Comparison of ENCODE assay signal across 10 cellular contexts in the genomic region with DNA sequence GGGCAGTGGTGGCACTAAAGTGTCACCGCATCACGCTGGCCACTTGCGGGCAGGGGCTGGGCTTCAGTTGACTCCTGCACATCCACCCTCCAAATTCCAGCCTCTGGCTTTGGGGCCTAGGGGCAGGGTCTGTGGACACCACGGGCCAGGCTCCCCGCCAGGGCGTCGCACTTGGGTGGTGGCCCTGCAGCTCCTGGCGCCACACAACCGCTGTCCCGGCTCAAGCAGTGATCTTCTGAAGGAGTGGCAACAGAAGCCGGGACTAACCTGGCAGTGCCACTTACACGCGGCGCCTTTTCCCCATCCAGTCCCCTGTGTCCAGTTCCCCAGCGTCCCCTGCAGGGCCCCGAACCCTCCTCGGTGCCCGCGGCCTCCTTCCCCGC.
DNase-seq lines count a peak whose midpoint lies in the region; ATAC-seq and TF ChIP-seq lines count a peak whose summit lies in the region.
"Had no signal": no experiment of that assay in that cellular context is flagged by ENCODE, and none has a peak within 500 bp of the region (broad histone marks: within the 10 kb centered on the region; RNA-seq: fewer than 3 reads in every experiment).

No MANE protein-coding gene starts in this region.

- peaks cover 33% of the 10 kb centered on the region for H3K27me3 ChIP-seq in neural progenitor cell
- H3K27me3 ChIP-seq: BLaER1 had no signal

- H3K4me1 Mint-ChIP-seq in natural killer cell (peaks cover 20 to 32% of the 10 kb centered on the region in 2 donors), neural progenitor cell (peaks cover 10% of the 10 kb centered on the region)
- peaks cover 20 to 21% of the 10 kb centered on the region in 2 donors for H3K4me1 Mint-ChIP-seq in natural killer cell treated with Interleukin-12 subunit alpha and Interleukin-12 subunit beta and Interleukin-15 and Interleukin-18, amount 100 ng/mL, for 72 hours (ENCODE audit: low read depth in 2 of 2)
- H3K4me1 Mint-ChIP-seq in effector memory CD8-positive, alpha-beta T cell (ENCODE audit: low read depth in 2 of 2): peaks cover 16 to 27% of the 10 kb centered on the region in 2 donors

- peak overlapping the region; percentile 97 for H2AFZ ChIP-seq in neural progenitor cell (replicated peaks)

- H3K27ac Mint-ChIP-seq in natural killer cell (no peak overlapping the region), neural progenitor cell (no peak overlapping the region)
- no peak overlapping the region for H3K27ac Mint-ChIP-seq in natural killer cell treated with Interleukin-12 subunit alpha and Interleukin-12 subunit beta and Interleukin-15 and Interleukin-18, amount 100 ng/mL, for 72 hours
- H3K27ac Mint-ChIP-seq in effector memory CD8-positive, alpha-beta T cell: peak overlapping the region in 1 of 2 donors; percentile 44

- H4K20me1 ChIP-seq in neural progenitor cell (ENCODE audit: low read depth): no peaks in the 10 kb centered on the region
- H4K20me1 ChIP-seq: BLaER1 had no signal

- H3K9me3 Mint-ChIP-seq in natural killer cell (no peaks in the 10 kb centered on the region), neural progenitor cell (no peaks in the 10 kb centered on the region)
- no peaks in the 10 kb centered on the region for H3K9me3 Mint-ChIP-seq in natural killer cell treated with Interleukin-12 subunit alpha and Interleukin-12 subunit beta and Interleukin-15 and Interleukin-18, amount 100 ng/mL, for 72 hours
- H3K9me3 Mint-ChIP-seq in effector memory CD8-positive, alpha-beta T cell: no peaks in the 10 kb centered on the region

- H3K79me2 ChIP-seq in neural progenitor cell (ENCODE audit: low read depth): no peaks in the 10 kb centered on the region

- TF ChIP-seq CTCF in natural killer cell (IDR thresholded peaks at IDR 0.05) (no peak), neural progenitor cell (IDR thresholded peaks at IDR 0.05) (no peak)

- no peak for DNase-seq in natural killer cell
- no peak for DNase-seq in natural killer cell treated with Interleukin-12 subunit alpha and Interleukin-12 subunit beta and Interleukin-15 and Interleukin-18, amount 100 ng/mL, for 72 hours (ENCODE audit: low spot score)
- DNase-seq in effector memory CD8-positive, alpha-beta T cell: no peak
- no peak for DNase-seq in neural progenitor cell (ENCODE audit: low spot score)
- DNase-seq in Ammon's horn (ENCODE audit: low spot score): no peak
- no peak for DNase-seq in stimulated activated CD4-positive, alpha-beta T cell treated with anti-CD3 and anti-CD28 coated beads, Interleukin-4, amount 100 ng/mL, for 1 hour
- no peak for DNase-seq in T-helper 1 cell
- DNase-seq in putamen (ENCODE audit: low spot score): no peak
- DNase-seq: NCI-H187 treated with DMSO at 0.1 percent for 48 hours had no signal

- H3K4me1 ChIP-seq in neural progenitor cell: peaks cover 7% of the 10 kb centered on the region

- ATAC-seq in natural killer cell: peak in 1 of 3 donors; percentile 12
- no peak for ATAC-seq in natural killer cell treated with Interleukin-12 subunit alpha and Interleukin-12 subunit beta and Interleukin-15 and Interleukin-18, amount 100 ng/mL, for 72 hours
- no peak for ATAC-seq in effector memory CD8-positive, alpha-beta T cell (replicated peaks)

- H3F3A ChIP-seq in neural progenitor cell (ENCODE audit: low read depth): no peaks in the 10 kb centered on the region

- peak overlapping the region; percentile 40 for H3K4me3 Mint-ChIP-seq in natural killer cell
- no peak overlapping the region for H3K4me3 Mint-ChIP-seq in natural killer cell treated with Interleukin-12 subunit alpha and Interleukin-12 subunit beta and Interleukin-15 and Interleukin-18, amount 100 ng/mL, for 72 hours
- peak overlapping the region; percentile 74 to 81 for H3K4me3 Mint-ChIP-seq in effector memory CD8-positive, alpha-beta T cell
- peak overlapping the region; percentile 78 for H3K4me3 Mint-ChIP-seq in neural progenitor cell

- H3K9ac ChIP-seq in neural progenitor cell: no peak overlapping the region
- H3K9ac ChIP-seq: BLaER1 had no signal

- peaks cover 7% of the 10 kb centered on the region in 2 donors for H3K27me3 Mint-ChIP-seq in natural killer cell (ENCODE audit: low read depth in 2 of 2)
- H3K27me3 Mint-ChIP-seq in natural killer cell treated with Interleukin-12 subunit alpha and Interleukin-12 subunit beta and Interleukin-15 and Interleukin-18, amount 100 ng/mL, for 72 hours: peaks cover 0 to 2% of the 10 kb centered on the region in 2 donors
- peaks cover 0 to 13% of the 10 kb centered on the region in 2 donors for H3K27me3 Mint-ChIP-seq in effector memory CD8-positive, alpha-beta T cell
- H3K27me3 Mint-ChIP-seq in neural progenitor cell (ENCODE audit: insufficient read depth, low read depth): peaks cover 9% of the 10 kb centered on the region

- no peaks in the 10 kb centered on the region for H3K9me3 ChIP-seq in neural progenitor cell (ENCODE audit: low read depth)

- H3K4me2 ChIP-seq in neural progenitor cell: peak overlapping the region; percentile 84
- H3K4me2 ChIP-seq: BLaER1 had no signal

- H3K36me3 Mint-ChIP-seq in natural killer cell: no peaks in the 10 kb centered on the region
- H3K36me3 Mint-ChIP-seq in natural killer cell treated with Interleukin-12 subunit alpha and Interleukin-12 subunit beta and Interleukin-15 and Interleukin-18, amount 100 ng/mL, for 72 hours: no peaks in the 10 kb centered on the region
- H3K36me3 Mint-ChIP-seq in effector memory CD8-positive, alpha-beta T cell (ENCODE audit: insufficient read depth): no peaks in the 10 kb centered on the region
- no peaks in the 10 kb centered on the region for H3K36me3 Mint-ChIP-seq in neural progenitor cell

- intact Hi-C loops in natural killer cell (cut with micrococcal nuclease): no loop called here

- H3K4me3 ChIP-seq in neural progenitor cell: peak overlapping the region; percentile 74
- H3K4me3 ChIP-seq: BLaER1 had no signal

- H3K27ac ChIP-seq in neural progenitor cell: no peak overlapping the region
- H3K27ac ChIP-seq: BLaER1 had no signal

- no peaks in the 10 kb centered on the region for H3K36me3 ChIP-seq in neural progenitor cell
- H3K36me3 ChIP-seq: BLaER1 had no signal
